21 cellular contexts compared by ENCODE assay signal in the genomic region with DNA sequence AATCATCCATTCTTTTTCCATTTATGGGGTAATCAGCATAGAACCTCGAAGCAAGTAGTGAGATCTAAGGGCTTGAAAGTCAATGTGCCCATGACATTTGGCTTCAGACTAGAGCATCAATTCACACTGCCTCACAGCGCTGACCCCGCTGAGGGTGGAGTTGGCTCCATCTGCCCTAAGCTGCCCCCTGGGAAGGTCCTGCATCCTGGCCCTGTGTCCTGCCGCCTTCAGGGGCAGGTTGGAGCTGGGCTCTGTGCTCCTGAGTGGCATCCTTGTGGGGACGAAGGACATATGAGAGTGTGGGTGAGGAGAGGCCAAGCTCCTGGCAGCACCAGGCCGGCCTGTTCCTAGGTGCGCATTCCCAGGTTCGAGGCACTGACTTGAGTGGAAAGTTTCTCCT.
"Had no signal": no experiment of that assay in that cellular context is flagged by ENCODE, and none has a peak within 500 bp of the region (broad histone marks: within the 10 kb centered on the region; RNA-seq: fewer than 3 reads in every experiment).

No MANE protein-coding gene starts in this region.

- H3K4me2 ChIP-seq: hepatocyte had no signal

- H3K27ac Mint-ChIP-seq: memory B cell; natural killer cell; stimulated activated naive B cell treated with anti-CD40 and anti-IgM and Interleukin-4, amounts not matched to agents 10 μg/mL and 1 μg/mL and 100 μg/mL, for 72 hours; stimulated activated naive CD8-positive, alpha-beta T cell treated with anti-CD3 and anti-CD28 coated beads, Interleukin-15, Interleukin-2, amounts not matched to agents 100 ng/mL and 50 ng/mL, for 24 hours had no signal

- H3K4me3 Mint-ChIP-seq: memory B cell; natural killer cell; neural crest cell; stimulated activated naive B cell treated with anti-CD40 and anti-IgM and Interleukin-4, amounts not matched to agents 10 μg/mL and 1 μg/mL and 100 μg/mL, for 72 hours; stimulated activated naive CD8-positive, alpha-beta T cell treated with anti-CD3 and anti-CD28 coated beads, Interleukin-15, Interleukin-2, amounts not matched to agents 100 ng/mL and 50 ng/mL, for 24 hours had no signal

- H3K4me1 Mint-ChIP-seq: memory B cell, natural killer cell, neural crest cell had no signal

- H3K27ac ChIP-seq: gastrocnemius medialis, hepatocyte, neutrophil, pancreas, sigmoid colon, thoracic aorta, tibial nerve, upper lobe of right lung, uterus had no signal

- ATAC-seq: gastrocnemius medialis, left colon, natural killer cell, pancreas, upper lobe of right lung had no signal

- H3K4me3 ChIP-seq: dorsolateral prefrontal cortex, gastrocnemius medialis, hepatocyte, lung, pancreas, sigmoid colon, thoracic aorta, tibial nerve, upper lobe of right lung, uterus had no signal

- H3K36me3 Mint-ChIP-seq: memory B cell; natural killer cell; stimulated activated naive B cell treated with anti-CD40 and anti-IgM and Interleukin-4, amounts not matched to agents 10 μg/mL and 1 μg/mL and 100 μg/mL, for 72 hours had no signal

- DNase-seq: effector CD4-positive, alpha-beta T cell; foreskin fibroblast; gastrocnemius medialis; head of caudate nucleus; left colon; natural killer cell; sigmoid colon; stimulated activated CD4-positive, alpha-beta T cell treated with anti-CD3 and anti-CD28 coated beads, Interleukin-4, amount 100 ng/mL, for 4 hours; stimulated activated naive B cell treated with anti-CD40 and anti-IgM and Interleukin-4, amounts not matched to agents 10 μg/mL and 1 μg/mL and 100 μg/mL, for 72 hours; upper lobe of right lung; uterus had no signal

- H3K9me3 ChIP-seq: gastrocnemius medialis, neutrophil, pancreas, sigmoid colon, thoracic aorta, uterus had no signal

- H3K4me1 ChIP-seq: pancreas, sigmoid colon, tibial nerve, upper lobe of right lung, uterus had no signal

- H3K79me2 ChIP-seq: hepatocyte had no signal

- H3K27me3 ChIP-seq: dorsolateral prefrontal cortex, gastrocnemius medialis, hepatocyte, neutrophil, pancreas, sigmoid colon, tibial nerve, upper lobe of right lung, uterus had no signal

- H3K9me3 Mint-ChIP-seq: memory B cell; natural killer cell; stimulated activated naive CD8-positive, alpha-beta T cell treated with anti-CD3 and anti-CD28 coated beads, Interleukin-15, Interleukin-2, amounts not matched to agents 100 ng/mL and 50 ng/mL, for 24 hours had no signal

- H3K27me3 Mint-ChIP-seq: stimulated activated naive B cell treated with anti-CD40 and anti-IgM and Interleukin-4, amounts not matched to agents 10 μg/mL and 1 μg/mL and 100 μg/mL, for 72 hours; stimulated activated naive CD8-positive, alpha-beta T cell treated with anti-CD3 and anti-CD28 coated beads, Interleukin-15, Interleukin-2, amounts not matched to agents 100 ng/mL and 50 ng/mL, for 24 hours had no signal

- H2AFZ ChIP-seq: hepatocyte had no signal

- H3K36me3 ChIP-seq: gastrocnemius medialis, neutrophil, pancreas, sigmoid colon, thoracic aorta, tibial nerve, upper lobe of right lung, uterus had no signal
